In the genomic region with DNA sequence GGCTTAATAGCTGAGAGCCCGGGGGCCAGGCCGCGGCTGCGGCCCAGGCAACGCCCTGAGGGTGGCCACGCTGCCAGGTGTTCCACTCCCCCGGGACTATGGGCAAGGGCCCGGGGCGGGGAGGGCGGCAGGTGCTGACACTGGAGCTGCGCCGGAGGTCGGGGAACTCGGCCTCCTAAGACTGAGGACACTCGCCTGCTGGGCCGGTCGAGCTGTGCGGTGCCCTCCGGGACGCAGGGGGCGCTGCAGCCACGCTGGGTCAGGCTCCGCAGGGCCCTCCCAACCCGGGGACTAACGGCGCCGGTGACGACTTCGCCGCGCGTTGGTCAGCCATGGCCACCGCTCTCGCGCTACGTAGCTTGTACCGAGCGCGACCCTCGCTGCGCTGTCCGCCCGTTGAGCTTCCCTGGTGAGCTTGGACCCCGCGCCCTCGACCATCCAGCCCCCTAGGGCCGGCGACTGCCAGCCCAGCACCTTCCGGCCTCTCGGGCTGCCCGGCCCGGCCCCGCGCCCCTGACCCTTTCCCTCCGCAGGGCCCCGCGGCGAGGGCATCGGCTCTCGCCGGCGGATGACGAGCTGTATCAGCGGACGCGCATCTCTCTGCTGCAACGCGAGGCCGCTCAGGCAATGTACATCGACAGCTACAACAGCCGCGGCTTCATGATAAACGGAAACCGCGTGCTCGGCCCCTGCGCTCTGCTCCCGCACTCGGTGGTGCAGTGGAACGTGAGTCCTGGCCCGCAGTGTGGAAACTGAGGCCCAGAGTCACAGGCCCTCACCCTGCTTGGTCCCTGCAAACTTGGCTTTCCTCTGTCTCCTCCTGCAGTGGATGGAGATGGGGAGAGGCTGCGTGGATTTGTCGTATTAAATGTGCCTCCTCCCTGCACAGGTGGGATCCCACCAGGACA, we compare ENCODE assay signal across 1 cellular context.
A peak's percentile ranks its signal among the peaks of the same experiment; 100 is the strongest.
TF ChIP-seq lines count a peak whose summit lies in the region.

A gene with protein sequence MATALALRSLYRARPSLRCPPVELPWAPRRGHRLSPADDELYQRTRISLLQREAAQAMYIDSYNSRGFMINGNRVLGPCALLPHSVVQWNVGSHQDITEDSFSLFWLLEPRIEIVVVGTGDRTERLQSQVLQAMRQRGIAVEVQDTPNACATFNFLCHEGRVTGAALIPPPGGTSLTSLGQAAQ (plus strand): TSS at position 309 of the 908 bp plus-strand sequence. CDS start 24 bp downstream, at position 333.

TF ChIP-seq in K562, 482 proteins besides CTCF, POLR2A, EP300 and RAD21 (continued from another document and continues in another):
- TF ChIP-seq, protein P1, sequence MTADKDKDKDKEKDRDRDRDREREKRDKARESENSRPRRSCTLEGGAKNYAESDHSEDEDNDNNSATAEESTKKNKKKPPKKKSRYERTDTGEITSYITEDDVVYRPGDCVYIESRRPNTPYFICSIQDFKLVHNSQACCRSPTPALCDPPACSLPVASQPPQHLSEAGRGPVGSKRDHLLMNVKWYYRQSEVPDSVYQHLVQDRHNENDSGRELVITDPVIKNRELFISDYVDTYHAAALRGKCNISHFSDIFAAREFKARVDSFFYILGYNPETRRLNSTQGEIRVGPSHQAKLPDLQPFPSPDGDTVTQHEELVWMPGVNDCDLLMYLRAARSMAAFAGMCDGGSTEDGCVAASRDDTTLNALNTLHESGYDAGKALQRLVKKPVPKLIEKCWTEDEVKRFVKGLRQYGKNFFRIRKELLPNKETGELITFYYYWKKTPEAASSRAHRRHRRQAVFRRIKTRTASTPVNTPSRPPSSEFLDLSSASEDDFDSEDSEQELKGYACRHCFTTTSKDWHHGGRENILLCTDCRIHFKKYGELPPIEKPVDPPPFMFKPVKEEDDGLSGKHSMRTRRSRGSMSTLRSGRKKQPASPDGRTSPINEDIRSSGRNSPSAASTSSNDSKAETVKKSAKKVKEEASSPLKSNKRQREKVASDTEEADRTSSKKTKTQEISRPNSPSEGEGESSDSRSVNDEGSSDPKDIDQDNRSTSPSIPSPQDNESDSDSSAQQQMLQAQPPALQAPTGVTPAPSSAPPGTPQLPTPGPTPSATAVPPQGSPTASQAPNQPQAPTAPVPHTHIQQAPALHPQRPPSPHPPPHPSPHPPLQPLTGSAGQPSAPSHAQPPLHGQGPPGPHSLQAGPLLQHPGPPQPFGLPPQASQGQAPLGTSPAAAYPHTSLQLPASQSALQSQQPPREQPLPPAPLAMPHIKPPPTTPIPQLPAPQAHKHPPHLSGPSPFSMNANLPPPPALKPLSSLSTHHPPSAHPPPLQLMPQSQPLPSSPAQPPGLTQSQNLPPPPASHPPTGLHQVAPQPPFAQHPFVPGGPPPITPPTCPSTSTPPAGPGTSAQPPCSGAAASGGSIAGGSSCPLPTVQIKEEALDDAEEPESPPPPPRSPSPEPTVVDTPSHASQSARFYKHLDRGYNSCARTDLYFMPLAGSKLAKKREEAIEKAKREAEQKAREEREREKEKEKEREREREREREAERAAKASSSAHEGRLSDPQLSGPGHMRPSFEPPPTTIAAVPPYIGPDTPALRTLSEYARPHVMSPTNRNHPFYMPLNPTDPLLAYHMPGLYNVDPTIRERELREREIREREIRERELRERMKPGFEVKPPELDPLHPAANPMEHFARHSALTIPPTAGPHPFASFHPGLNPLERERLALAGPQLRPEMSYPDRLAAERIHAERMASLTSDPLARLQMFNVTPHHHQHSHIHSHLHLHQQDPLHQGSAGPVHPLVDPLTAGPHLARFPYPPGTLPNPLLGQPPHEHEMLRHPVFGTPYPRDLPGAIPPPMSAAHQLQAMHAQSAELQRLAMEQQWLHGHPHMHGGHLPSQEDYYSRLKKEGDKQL (CRISPR knock-in tag; IDR thresholded peaks at IDR 0.05; ENCODE audit: borderline replicate concordance): no peak
- TF ChIP-seq NRF1 (conservative IDR thresholded peaks at IDR 0.05 in 1 of 2, IDR thresholded peaks at IDR 0.05 in 1 of 2) (peak; percentile 83 to 85), POLR3G (IDR thresholded peaks at IDR 0.05; ENCODE audit: extremely low read depth, insufficient read length, insufficient replicate concordance) (no peak), HNRNPH1 (optimal IDR thresholded peaks at IDR 0.05; ENCODE audit: low read depth, low read length) (no peak), HDAC6 (IDR thresholded peaks at IDR 0.05; ENCODE audit: low read depth, low read length) (no peak), SMAD1 (IDR thresholded peaks at IDR 0.05; ENCODE audit: low read depth, low read length, partially characterized antibody) (no peak), EGR1 (conservative IDR thresholded peaks at IDR 0.05) (no peak), RBM25 (IDR thresholded peaks at IDR 0.05; ENCODE audit: low read depth, low read length, severe bottlenecking) (peak; percentile 38), CHD2 (IDR thresholded peaks at IDR 0.05; ENCODE audit: low read depth, low read length) (peak; percentile 68), TCF3 (CRISPR knock-in tag; IDR thresholded peaks at IDR 0.05) (no peak; the same call in 1 of the 2 replicates), ZEB2 (IDR thresholded peaks at IDR 0.05) (no peak), ZKSCAN1 (IDR thresholded peaks at IDR 0.05; ENCODE audit: low read depth, low read length) (no peak), ZNF347 (CRISPR knock-in tag; IDR thresholded peaks at IDR 0.05; ENCODE audit: low read depth) (no peak), NFATC3 (IDR thresholded peaks at IDR 0.05) (no peak), ESRRA (IDR thresholded peaks at IDR 0.05; ENCODE audit: borderline replicate concordance, low read depth) (peak; percentile 65; the same call in 1 of the 2 replicates), IRF2 (CRISPR knock-in tag; IDR thresholded peaks at IDR 0.05) (no peak), ZNF75A (CRISPR knock-in tag; IDR thresholded peaks at IDR 0.05) (no peak), CBFA2T3 (IDR thresholded peaks at IDR 0.05) (0 out of 2 replicates have a peak, but pooled peaks have one; percentile 22), SUPT5H (IDR thresholded peaks at IDR 0.05) (peak; percentile 69), ZBTB17 (CRISPR knock-in tag; IDR thresholded peaks at IDR 0.05) (no peak; the same call in 1 of the 2 replicates), PHB2 (IDR thresholded peaks at IDR 0.05; ENCODE audit: low read depth) (no peak), PHF8 (IDR thresholded peaks at IDR 0.05; ENCODE audit: borderline replicate concordance, low read length) (peak; percentile 81; the same call in 1 of the 2 replicates), MBD2 (IDR thresholded peaks at IDR 0.05; ENCODE audit: borderline replicate concordance, low read depth) (peak; percentile 39; the same call in 1 of the 2 replicates), PURB (CRISPR knock-in tag; IDR thresholded peaks at IDR 0.05; ENCODE audit: low read depth) (no peak), JUND (IDR thresholded peaks at IDR 0.05; ENCODE audit: borderline replicate concordance, low read depth, low read length) (peak; percentile 61), JUND (tag; IDR thresholded peaks at IDR 0.05; ENCODE audit: borderline replicate concordance, low read depth, low read length) (no peak; the same call in 2 of the 3 replicates), SIN3B (IDR thresholded peaks at IDR 0.05; ENCODE audit: low read depth) (peak; percentile 84), SMARCC2 (IDR thresholded peaks at IDR 0.05; ENCODE audit: low read depth) (no peak)
- TF ChIP-seq, protein P2, sequence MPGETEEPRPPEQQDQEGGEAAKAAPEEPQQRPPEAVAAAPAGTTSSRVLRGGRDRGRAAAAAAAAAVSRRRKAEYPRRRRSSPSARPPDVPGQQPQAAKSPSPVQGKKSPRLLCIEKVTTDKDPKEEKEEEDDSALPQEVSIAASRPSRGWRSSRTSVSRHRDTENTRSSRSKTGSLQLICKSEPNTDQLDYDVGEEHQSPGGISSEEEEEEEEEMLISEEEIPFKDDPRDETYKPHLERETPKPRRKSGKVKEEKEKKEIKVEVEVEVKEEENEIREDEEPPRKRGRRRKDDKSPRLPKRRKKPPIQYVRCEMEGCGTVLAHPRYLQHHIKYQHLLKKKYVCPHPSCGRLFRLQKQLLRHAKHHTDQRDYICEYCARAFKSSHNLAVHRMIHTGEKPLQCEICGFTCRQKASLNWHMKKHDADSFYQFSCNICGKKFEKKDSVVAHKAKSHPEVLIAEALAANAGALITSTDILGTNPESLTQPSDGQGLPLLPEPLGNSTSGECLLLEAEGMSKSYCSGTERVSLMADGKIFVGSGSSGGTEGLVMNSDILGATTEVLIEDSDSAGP (CRISPR knock-in tag; IDR thresholded peaks at IDR 0.05): no peak
- TF ChIP-seq, protein P3, sequence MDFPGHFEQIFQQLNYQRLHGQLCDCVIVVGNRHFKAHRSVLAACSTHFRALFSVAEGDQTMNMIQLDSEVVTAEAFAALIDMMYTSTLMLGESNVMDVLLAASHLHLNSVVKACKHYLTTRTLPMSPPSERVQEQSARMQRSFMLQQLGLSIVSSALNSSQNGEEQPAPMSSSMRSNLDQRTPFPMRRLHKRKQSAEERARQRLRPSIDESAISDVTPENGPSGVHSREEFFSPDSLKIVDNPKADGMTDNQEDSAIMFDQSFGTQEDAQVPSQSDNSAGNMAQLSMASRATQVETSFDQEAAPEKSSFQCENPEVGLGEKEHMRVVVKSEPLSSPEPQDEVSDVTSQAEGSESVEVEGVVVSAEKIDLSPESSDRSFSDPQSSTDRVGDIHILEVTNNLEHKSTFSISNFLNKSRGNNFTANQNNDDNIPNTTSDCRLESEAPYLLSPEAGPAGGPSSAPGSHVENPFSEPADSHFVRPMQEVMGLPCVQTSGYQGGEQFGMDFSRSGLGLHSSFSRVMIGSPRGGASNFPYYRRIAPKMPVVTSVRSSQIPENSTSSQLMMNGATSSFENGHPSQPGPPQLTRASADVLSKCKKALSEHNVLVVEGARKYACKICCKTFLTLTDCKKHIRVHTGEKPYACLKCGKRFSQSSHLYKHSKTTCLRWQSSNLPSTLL (IDR thresholded peaks at IDR 0.05): no peak
- TF ChIP-seq, protein P4, sequence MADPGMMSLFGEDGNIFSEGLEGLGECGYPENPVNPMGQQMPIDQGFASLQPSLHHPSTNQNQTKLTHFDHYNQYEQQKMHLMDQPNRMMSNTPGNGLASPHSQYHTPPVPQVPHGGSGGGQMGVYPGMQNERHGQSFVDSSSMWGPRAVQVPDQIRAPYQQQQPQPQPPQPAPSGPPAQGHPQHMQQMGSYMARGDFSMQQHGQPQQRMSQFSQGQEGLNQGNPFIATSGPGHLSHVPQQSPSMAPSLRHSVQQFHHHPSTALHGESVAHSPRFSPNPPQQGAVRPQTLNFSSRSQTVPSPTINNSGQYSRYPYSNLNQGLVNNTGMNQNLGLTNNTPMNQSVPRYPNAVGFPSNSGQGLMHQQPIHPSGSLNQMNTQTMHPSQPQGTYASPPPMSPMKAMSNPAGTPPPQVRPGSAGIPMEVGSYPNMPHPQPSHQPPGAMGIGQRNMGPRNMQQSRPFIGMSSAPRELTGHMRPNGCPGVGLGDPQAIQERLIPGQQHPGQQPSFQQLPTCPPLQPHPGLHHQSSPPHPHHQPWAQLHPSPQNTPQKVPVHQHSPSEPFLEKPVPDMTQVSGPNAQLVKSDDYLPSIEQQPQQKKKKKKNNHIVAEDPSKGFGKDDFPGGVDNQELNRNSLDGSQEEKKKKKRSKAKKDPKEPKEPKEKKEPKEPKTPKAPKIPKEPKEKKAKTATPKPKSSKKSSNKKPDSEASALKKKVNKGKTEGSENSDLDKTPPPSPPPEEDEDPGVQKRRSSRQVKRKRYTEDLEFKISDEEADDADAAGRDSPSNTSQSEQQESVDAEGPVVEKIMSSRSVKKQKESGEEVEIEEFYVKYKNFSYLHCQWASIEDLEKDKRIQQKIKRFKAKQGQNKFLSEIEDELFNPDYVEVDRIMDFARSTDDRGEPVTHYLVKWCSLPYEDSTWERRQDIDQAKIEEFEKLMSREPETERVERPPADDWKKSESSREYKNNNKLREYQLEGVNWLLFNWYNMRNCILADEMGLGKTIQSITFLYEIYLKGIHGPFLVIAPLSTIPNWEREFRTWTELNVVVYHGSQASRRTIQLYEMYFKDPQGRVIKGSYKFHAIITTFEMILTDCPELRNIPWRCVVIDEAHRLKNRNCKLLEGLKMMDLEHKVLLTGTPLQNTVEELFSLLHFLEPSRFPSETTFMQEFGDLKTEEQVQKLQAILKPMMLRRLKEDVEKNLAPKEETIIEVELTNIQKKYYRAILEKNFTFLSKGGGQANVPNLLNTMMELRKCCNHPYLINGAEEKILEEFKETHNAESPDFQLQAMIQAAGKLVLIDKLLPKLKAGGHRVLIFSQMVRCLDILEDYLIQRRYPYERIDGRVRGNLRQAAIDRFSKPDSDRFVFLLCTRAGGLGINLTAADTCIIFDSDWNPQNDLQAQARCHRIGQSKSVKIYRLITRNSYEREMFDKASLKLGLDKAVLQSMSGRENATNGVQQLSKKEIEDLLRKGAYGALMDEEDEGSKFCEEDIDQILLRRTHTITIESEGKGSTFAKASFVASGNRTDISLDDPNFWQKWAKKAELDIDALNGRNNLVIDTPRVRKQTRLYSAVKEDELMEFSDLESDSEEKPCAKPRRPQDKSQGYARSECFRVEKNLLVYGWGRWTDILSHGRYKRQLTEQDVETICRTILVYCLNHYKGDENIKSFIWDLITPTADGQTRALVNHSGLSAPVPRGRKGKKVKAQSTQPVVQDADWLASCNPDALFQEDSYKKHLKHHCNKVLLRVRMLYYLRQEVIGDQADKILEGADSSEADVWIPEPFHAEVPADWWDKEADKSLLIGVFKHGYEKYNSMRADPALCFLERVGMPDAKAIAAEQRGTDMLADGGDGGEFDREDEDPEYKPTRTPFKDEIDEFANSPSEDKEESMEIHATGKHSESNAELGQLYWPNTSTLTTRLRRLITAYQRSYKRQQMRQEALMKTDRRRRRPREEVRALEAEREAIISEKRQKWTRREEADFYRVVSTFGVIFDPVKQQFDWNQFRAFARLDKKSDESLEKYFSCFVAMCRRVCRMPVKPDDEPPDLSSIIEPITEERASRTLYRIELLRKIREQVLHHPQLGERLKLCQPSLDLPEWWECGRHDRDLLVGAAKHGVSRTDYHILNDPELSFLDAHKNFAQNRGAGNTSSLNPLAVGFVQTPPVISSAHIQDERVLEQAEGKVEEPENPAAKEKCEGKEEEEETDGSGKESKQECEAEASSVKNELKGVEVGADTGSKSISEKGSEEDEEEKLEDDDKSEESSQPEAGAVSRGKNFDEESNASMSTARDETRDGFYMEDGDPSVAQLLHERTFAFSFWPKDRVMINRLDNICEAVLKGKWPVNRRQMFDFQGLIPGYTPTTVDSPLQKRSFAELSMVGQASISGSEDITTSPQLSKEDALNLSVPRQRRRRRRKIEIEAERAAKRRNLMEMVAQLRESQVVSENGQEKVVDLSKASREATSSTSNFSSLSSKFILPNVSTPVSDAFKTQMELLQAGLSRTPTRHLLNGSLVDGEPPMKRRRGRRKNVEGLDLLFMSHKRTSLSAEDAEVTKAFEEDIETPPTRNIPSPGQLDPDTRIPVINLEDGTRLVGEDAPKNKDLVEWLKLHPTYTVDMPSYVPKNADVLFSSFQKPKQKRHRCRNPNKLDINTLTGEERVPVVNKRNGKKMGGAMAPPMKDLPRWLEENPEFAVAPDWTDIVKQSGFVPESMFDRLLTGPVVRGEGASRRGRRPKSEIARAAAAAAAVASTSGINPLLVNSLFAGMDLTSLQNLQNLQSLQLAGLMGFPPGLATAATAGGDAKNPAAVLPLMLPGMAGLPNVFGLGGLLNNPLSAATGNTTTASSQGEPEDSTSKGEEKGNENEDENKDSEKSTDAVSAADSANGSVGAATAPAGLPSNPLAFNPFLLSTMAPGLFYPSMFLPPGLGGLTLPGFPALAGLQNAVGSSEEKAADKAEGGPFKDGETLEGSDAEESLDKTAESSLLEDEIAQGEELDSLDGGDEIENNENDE (IDR thresholded peaks at IDR 0.05; ENCODE audit: low read depth, low read length): no peak
- TF ChIP-seq, protein P5, sequence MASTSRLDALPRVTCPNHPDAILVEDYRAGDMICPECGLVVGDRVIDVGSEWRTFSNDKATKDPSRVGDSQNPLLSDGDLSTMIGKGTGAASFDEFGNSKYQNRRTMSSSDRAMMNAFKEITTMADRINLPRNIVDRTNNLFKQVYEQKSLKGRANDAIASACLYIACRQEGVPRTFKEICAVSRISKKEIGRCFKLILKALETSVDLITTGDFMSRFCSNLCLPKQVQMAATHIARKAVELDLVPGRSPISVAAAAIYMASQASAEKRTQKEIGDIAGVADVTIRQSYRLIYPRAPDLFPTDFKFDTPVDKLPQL (IDR thresholded peaks at IDR 0.05; ENCODE audit: extremely low read depth, insufficient read length): no peak
